Comparison of ENCODE assay signal across 1 cellular context in genomic region chr7:151340794-151341356, GRCh38.
TF ChIP-seq lines count a peak whose summit lies in the region.

No MANE protein-coding gene starts in this region.

TF ChIP-seq in GM23338, 12 proteins besides CTCF, POLR2A, EP300 and RAD21 (continued from another document):
- no peak for TF ChIP-seq REST (IDR thresholded peaks at IDR 0.05; ENCODE audit: unreplicated experiment)
- TF ChIP-seq ZNF462 (CRISPR knock-in tag; IDR thresholded peaks at IDR 0.05) = no peak
